In the genomic region with DNA sequence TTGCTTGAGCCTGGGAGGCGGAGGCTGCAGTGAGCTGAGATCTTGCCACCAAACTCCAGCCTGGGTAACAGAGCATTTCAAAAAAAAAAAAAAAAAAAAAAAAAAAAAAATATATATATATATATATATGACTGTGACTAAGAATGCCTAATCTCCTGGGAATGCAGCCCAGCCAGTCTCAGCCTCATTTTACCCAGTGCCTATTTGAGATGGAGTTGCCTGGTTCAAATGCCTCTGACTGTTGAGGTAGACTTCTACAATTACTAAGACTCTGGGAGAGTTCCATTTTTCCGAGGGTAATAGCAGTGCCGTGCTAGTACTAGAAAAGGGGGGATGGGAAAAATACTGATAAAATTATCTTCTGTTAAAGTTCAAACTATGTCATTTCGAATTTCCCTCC, we compare ENCODE assay signal across 24 cellular contexts.
"Had no signal": no experiment of that assay in that cellular context is flagged by ENCODE, and none has a peak within 500 bp of the region (broad histone marks: within the 10 kb centered on the region; RNA-seq: fewer than 3 reads in every experiment).

No MANE protein-coding gene starts in this region.

- H3K9me3 ChIP-seq: esophagus muscularis mucosa, left ventricle myocardium inferior, lower lobe of right lung, neutrophil, psoas muscle, right lobe of liver, suprapubic skin, thyroid gland, upper lobe of left lung, uterus had no signal

- DNase-seq: cortex of kidney; dorsolateral prefrontal cortex; effector CD8-positive, alpha-beta T cell; immature natural killer cell; kidney; left cardiac atrium; left ventricle myocardium inferior; lower lobe of right lung; mesendoderm; naive B cell; nephron progenitor cell; psoas muscle; retina; right lobe of liver; stimulated activated CD4-positive, alpha-beta T cell treated with anti-CD3 and anti-CD28 coated beads, Interleukin-4, amount 100 ng/mL, for 1 hour; stimulated activated CD8-positive, alpha-beta memory T cell treated with anti-CD3 and anti-CD28 coated beads, Interleukin-4, amount 100 ng/mL, for 48 hours; stimulated activated naive CD8-positive, alpha-beta T cell treated with anti-CD3 and anti-CD28 coated beads, Interleukin-15, Interleukin-2, amounts not matched to agents 100 U/mL and 50 U/mL, for 24 hours; thyroid gland; upper lobe of left lung; uterus had no signal

- H3K36me3 ChIP-seq: esophagus muscularis mucosa, left ventricle myocardium inferior, lower lobe of right lung, neutrophil, right lobe of liver, suprapubic skin, thyroid gland, upper lobe of left lung, uterus had no signal

- H3K4me1 ChIP-seq: lower lobe of right lung, psoas muscle, suprapubic skin, upper lobe of left lung, uterus had no signal

- H3K27ac ChIP-seq: dorsolateral prefrontal cortex, esophagus muscularis mucosa, left ventricle myocardium inferior, lower lobe of right lung, neutrophil, psoas muscle, right lobe of liver, suprapubic skin, thyroid gland, upper lobe of left lung, uterus had no signal

- H3K4me3 ChIP-seq: dorsolateral prefrontal cortex, esophagus muscularis mucosa, left ventricle myocardium inferior, lower lobe of right lung, psoas muscle, right lobe of liver, suprapubic skin, thyroid gland, upper lobe of left lung, uterus had no signal

- H3K27me3 ChIP-seq: dorsolateral prefrontal cortex, esophagus muscularis mucosa, neutrophil, right lobe of liver, suprapubic skin, thyroid gland, upper lobe of left lung, uterus had no signal

- ATAC-seq: left cardiac atrium; lower lobe of right lung; psoas muscle; right lobe of liver; stimulated activated effector memory CD8-positive, alpha-beta T cell treated with anti-CD3 and anti-CD28 coated beads, Interleukin-12 subunit alpha, Interleukin-12 subunit beta, amount 100 ng/mL, for 72 hours; stimulated activated naive CD8-positive, alpha-beta T cell treated with anti-CD3 and anti-CD28 coated beads, Interleukin-15, Interleukin-2, amounts not matched to agents 100 U/mL and 50 U/mL, for 24 hours had no signal
